ENCODE assay signal across 15 cellular contexts in genomic region chr5:173452098-173452497, GRCh38.
DNase-seq lines count a peak whose midpoint lies in the region; ATAC-seq and TF ChIP-seq lines count a peak whose summit lies in the region.
"Had no signal": no experiment of that assay in that cellular context is flagged by ENCODE, and none has a peak within 500 bp of the region (broad histone marks: within the 10 kb centered on the region; RNA-seq: fewer than 3 reads in every experiment).

No MANE protein-coding gene starts in this region.

- peak; percentile 81 for DNase-seq in IMR-90
- DNase-seq in amniotic epithelial cell (ENCODE audit: low read depth), result peak; percentile 43
- peak in 1 of 2 donors; percentile 64 for DNase-seq in heart right ventricle
- no peak for DNase-seq in spleen
- DNase-seq in thyroid gland, result no peak
- DNase-seq in NCI-H1417 (lab: John Stamatoyannopoulos, UW), result no peak
- no peak for DNase-seq in Kasumi-1 (lab: John Stamatoyannopoulos, UW)
- DNase-seq: GDM1; NCI-H2081; stimulated activated CD4-positive, alpha-beta T cell treated with anti-CD3 and anti-CD28 coated beads, Interleukin-4, amount 100 ng/mL, for 24 hours had no signal

- H3K27me3 ChIP-seq in IMR-90 (ENCODE audit: control insufficient read depth, insufficient read depth, low read length) (no peaks in the 10 kb centered on the region), heart right ventricle (peaks cover 0 to 3% (median 0%) of the 10 kb centered on the region in 7 donors), spleen (replicated peaks in 1 of 7) (peaks cover 0 to 4% (median 0%) of the 10 kb centered on the region in 7 donors), thyroid gland (no peaks in the 10 kb centered on the region)
- H3K27me3 ChIP-seq: ascending aorta, suprapubic skin had no signal

- H3K79me1 ChIP-seq in IMR-90 (ENCODE audit: low read depth in 1 of 2, low read length in 2 of 2), result peaks cover under 1 to 8% of the 10 kb centered on the region in 2 experiments; a peak in 2 of 4 replicates

- in situ Hi-C loops in IMR-90 (cut with MboI; ENCODE audit: low sequenced_read_pairs), result no loop called here

- H3K9me1 ChIP-seq in IMR-90 (ENCODE audit: insufficient read depth, low read length), result peaks cover 20% of the 10 kb centered on the region

- intact Hi-C loops in IMR-90 (cut with micrococcal nuclease) (loop anchor here (5.0 kb wide), 1 partner anchor 55 kb away; no protein-coding TSS in a partner anchor), heart right ventricle (cut with DNase I) (no loop called here), spleen (cut with DNase I; ENCODE audit: low total_unique reads) (no loop called here), thyroid gland (cut with DNase I) (no loop called here)

- dilution Hi-C loops in IMR-90 (cut with HindIII; ENCODE audit: low sequenced_read_pairs, unreplicated experiment), result no loop called here

- H4K91ac ChIP-seq in IMR-90 (ENCODE audit: insufficient read depth, low read depth, low read length), result peak overlapping the region; percentile 97

- H2BK120ac ChIP-seq in IMR-90 (ENCODE audit: low read depth, low read length), result peak overlapping the region; percentile 99

- CTCF ChIA-PET in IMR-90 (lab: Yijun Ruan, JAX), result interaction anchor here (1.2 to 1.7 kb wide), 2 partner anchors 23 to 28 kb away, joined by 3 to 4 read pairs; no protein-coding TSS in a partner anchor

- H4K20me1 ChIP-seq in IMR-90 (ENCODE audit: insufficient read depth, low read length), result no peaks in the 10 kb centered on the region

- peak overlapping the region; percentile 99 for H2BK20ac ChIP-seq in IMR-90 (ENCODE audit: low read depth, low read length)

- peak overlapping the region; percentile 81; the same call in 2 of the 3 replicates for H2BK15ac ChIP-seq in IMR-90 (ENCODE audit: low read depth, low read length)

- H3K4me1 ChIP-seq in IMR-90 (ENCODE audit: control insufficient read depth, insufficient read depth, low read length) (peaks cover 38% of the 10 kb centered on the region), heart right ventricle (peaks cover 0 to 48% (median 18%) of the 10 kb centered on the region in 9 donors), spleen (peaks cover 0 to 15% (median 8%) of the 10 kb centered on the region in 6 donors), thyroid gland (no peaks in the 10 kb centered on the region)
- H3K4me1 ChIP-seq: suprapubic skin had no signal

- WGBS in IMR-90 (ENCODE audit: extremely low coverage in 2 of 2, insufficient read length in 1 of 2), 2 experiments, result 0% methylated on average over 2 of the region's 5 CpGs; no CpG with 5 or more reads in 1 of the 2 experiments
- WGBS in heart right ventricle, 2 donors, result 20 to 21% methylated on average over 5 of the region's 5 CpGs
- WGBS in spleen, 5 donors, result 16 to 26% (median 22%) methylated on average over 5 of the region's 5 CpGs
- WGBS in thyroid gland, 2 donors, result 68 to 72% methylated on average over 5 of the region's 5 CpGs

- H2AK9ac ChIP-seq in IMR-90 (replicated peaks; ENCODE audit: low read depth, low read length, poor library complexity), result peak overlapping the region; percentile 80

- 0 out of 2 replicates have a peak, but pooled peaks cover 2% of the 10 kb centered on the region for H3K9me3 ChIP-seq in IMR-90 (ENCODE audit: control insufficient read depth, insufficient read depth, low read length)
- H3K9me3 ChIP-seq in heart right ventricle, result peaks cover 0 to 6% (median 0%) of the 10 kb centered on the region in 11 donors
- no peaks in the 10 kb centered on the region for H3K9me3 ChIP-seq in spleen
- H3K9me3 ChIP-seq in thyroid gland, result no peaks in the 10 kb centered on the region
- H3K9me3 ChIP-seq: ascending aorta, suprapubic skin had no signal

- H3K18ac ChIP-seq in IMR-90 (ENCODE audit: low read depth, low read length), result peak overlapping the region; percentile 96

- POLR2A ChIA-PET in IMR-90 (lab: Charles Lee; ENCODE audit: unreplicated experiment), result no interaction called here

- BruUV-seq in IMR-90 (replicated peaks; lab: Mats Ljungman, UMichigan), result no TSS peak

- peak overlapping the region; percentile 96 for H3K56ac ChIP-seq in IMR-90 (ENCODE audit: extremely low read depth, insufficient read depth, low read length)

- H3K4me2 ChIP-seq in IMR-90 (ENCODE audit: low read depth, low read length), result no peak overlapping the region

- H2BK5ac ChIP-seq in IMR-90 (ENCODE audit: low read depth, low read length, poor library complexity, severe bottlenecking), result peak overlapping the region; percentile 99

- H2AFZ ChIP-seq in IMR-90 (replicated peaks; ENCODE audit: low read length, poor library complexity), result peak overlapping the region; percentile 86

- peak overlapping the region; percentile 98; the same call in 1 of the 2 replicates for H3K23ac ChIP-seq in IMR-90 (ENCODE audit: low read depth, low read length)

- H3K36me3 ChIP-seq in IMR-90 (ENCODE audit: control insufficient read depth, insufficient read depth, low read length) (no peaks in the 10 kb centered on the region), heart right ventricle (no peaks in the 10 kb centered on the region), spleen (no peaks in the 10 kb centered on the region), thyroid gland (no peaks in the 10 kb centered on the region)
- H3K36me3 ChIP-seq: ascending aorta, suprapubic skin had no signal

- H3K14ac ChIP-seq in IMR-90 (replicated peaks; ENCODE audit: low read depth, low read length), result peak overlapping the region; percentile 97

- ATAC-seq in IMR-90 (ENCODE audit: low read depth) (no peak), heart right ventricle (peak; percentile 76 to 92 (median 87))
- ATAC-seq in activated CD4-positive, CD25-positive, alpha-beta regulatory T cell treated with anti-CD3 and anti-CD28 coated beads, Interleukin-2, amount 50 U/mL, for 24 hours, result no peak
- ATAC-seq: natural killer cell treated with Interleukin-12 subunit alpha and Interleukin-12 subunit beta and Interleukin-15 and Interleukin-18, amount 100 ng/mL, for 72 hours; SK-N-SH treated with all-trans-retinoic acid at 6 μM for 48 hours had no signal

- H4K5ac ChIP-seq in IMR-90 (ENCODE audit: low read depth, low read length), result peak overlapping the region; percentile 92

- TF ChIP-seq CTCF in IMR-90 (conservative IDR thresholded peaks at IDR 0.05; ENCODE audit: low read depth, low read length), result no peak
- no peak for TF ChIP-seq CTCF in heart right ventricle (IDR thresholded peaks at IDR 0.05)
- no peak for TF ChIP-seq CTCF in spleen (IDR thresholded peaks at IDR 0.05 in 8 of 11, conservative IDR thresholded peaks at IDR 0.05 in 3 of 11)
- TF ChIP-seq CTCF in thyroid gland (IDR thresholded peaks at IDR 0.05), result no peak

- H4K8ac ChIP-seq in IMR-90 (ENCODE audit: low read depth in 2 of 2, low read length in 2 of 2), result peak overlapping the region; percentile 72 to 97

- TF ChIP-seq POLR2A in IMR-90 (IDR thresholded peaks at IDR 0.05; ENCODE audit: low read depth, low read length) (no peak), spleen (IDR thresholded peaks at IDR 0.05) (no peak), thyroid gland (IDR thresholded peaks at IDR 0.05) (no peak)

- H3K4me3 ChIP-seq in IMR-90 (ENCODE audit: insufficient read depth, low read depth, low read length) (no peak overlapping the region), heart right ventricle (no peak overlapping the region), spleen (no peak overlapping the region), thyroid gland (replicated peaks in 1 of 3) (no peak overlapping the region)
- H3K4me3 ChIP-seq: ascending aorta, suprapubic skin had no signal

- 0 out of 2 replicates have a peak overlapping the region, but pooled peaks have one; percentile 0 for H3K9ac ChIP-seq in IMR-90 (ENCODE audit: low read depth, low read length)

- TF ChIP-seq RAD21 in IMR-90 (IDR thresholded peaks at IDR 0.05; ENCODE audit: low read length), result no peak

- H3K27ac ChIP-seq in IMR-90 (ENCODE audit: insufficient read depth, low read length) (peak overlapping the region; percentile 76), heart right ventricle (peak overlapping the region; percentile 18 to 77 (median 51)), spleen (peak overlapping the region in 6 of 8 donors; percentile 41 to 71 (median 58)), thyroid gland (no peak overlapping the region)
- H3K27ac ChIP-seq: ascending aorta, suprapubic skin had no signal

- H2AK5ac ChIP-seq in IMR-90 (ENCODE audit: low read depth, low read length), result peak overlapping the region; percentile 93

- peak overlapping the region; percentile 99 for H3K4ac ChIP-seq in IMR-90 (ENCODE audit: low read depth, low read length)

TF ChIP-seq in IMR-90, 13 proteins besides CTCF, POLR2A, EP300 and RAD21:
- TF ChIP-seq NFE2L2 (IDR thresholded peaks at IDR 0.05; ENCODE audit: low read depth, low read length) (peak; percentile 3; the same call in 1 of the 2 replicates), RCOR1 (IDR thresholded peaks at IDR 0.05; ENCODE audit: insufficient replicate concordance, low read length) (no peak), ELK1 (IDR thresholded peaks at IDR 0.05; ENCODE audit: borderline replicate concordance, low read depth, low read length) (no peak), FOS (IDR thresholded peaks at IDR 0.05; ENCODE audit: low read depth, low read length) (peak; percentile 68), USF2 (IDR thresholded peaks at IDR 0.05; ENCODE audit: low read depth, low read length) (no peak), BHLHE40 (IDR thresholded peaks at IDR 0.05; ENCODE audit: low read depth, low read length) (peak; percentile 94), CEBPB (IDR thresholded peaks at IDR 0.05; ENCODE audit: low read depth, low read length) (peak; percentile 100)

Comparison
In these comparisons a context has a peak if more than half of its experiments do, and no peak if none do; other contexts are left out.
1. ATAC-seq: peak in heart right ventricle (8 of 8); none in IMR-90 (single experiment) and activated CD4-positive, CD25-positive, alpha-beta regulatory T cell treated with anti-CD3 and anti-CD28 coated beads, Interleukin-2, amount 50 U/mL, for 24 hours (0 of 2).
2. DNase-seq: peak in IMR-90 (single experiment) and amniotic epithelial cell (single experiment); none in spleen (single experiment), thyroid gland (0 of 2), NCI-H1417 (0 of 3) and Kasumi-1 (0 of 2).
3. H3K27ac ChIP-seq: peak in IMR-90 (single experiment), heart right ventricle (10 of 10) and spleen (6 of 8); none in thyroid gland (0 of 3).